In the genomic region with DNA sequence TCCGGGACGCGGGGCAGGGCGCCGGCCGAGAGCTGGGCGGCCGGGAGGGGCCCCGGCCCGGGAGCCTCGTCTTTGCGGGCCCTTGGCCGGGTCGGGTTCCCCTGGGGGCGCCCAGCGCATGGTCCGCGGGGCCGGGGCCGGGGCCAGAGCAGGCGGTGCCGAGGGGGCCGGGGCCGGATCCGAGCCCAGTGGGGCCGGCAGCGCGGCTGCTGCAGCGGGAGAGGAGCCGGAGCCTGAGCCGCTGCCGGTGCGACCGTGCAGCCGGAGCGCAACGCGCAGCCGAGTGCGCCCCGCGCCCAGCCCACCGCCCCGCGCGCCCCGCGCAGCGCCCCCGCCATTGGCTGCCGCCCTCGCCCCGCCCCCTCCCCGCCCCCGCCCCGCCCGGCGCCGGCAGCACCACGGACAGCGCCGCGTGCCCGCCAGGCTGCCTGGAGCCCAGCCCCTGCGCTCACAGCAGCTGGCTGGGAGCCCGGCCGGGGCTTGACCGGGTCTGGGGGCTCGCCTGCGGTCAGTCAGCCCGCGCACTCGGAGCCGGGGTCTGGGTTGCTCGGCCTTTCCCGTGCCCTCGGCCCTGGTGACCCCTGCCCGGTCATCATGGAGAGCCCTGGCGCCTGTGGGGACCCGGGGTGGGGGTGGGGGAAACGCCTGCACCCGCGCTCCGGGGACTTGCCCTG, we compare ENCODE assay signal across 9 cellular contexts. TPM values are rescaled to one million over a fixed set of nuclear protein-coding genes. Genes with fewer than 3 reads are reported as not detected.
DNase-seq lines count a peak whose midpoint lies in the region; ATAC-seq and TF ChIP-seq lines count a peak whose summit lies in the region.
"Had no signal": no experiment of that assay in that cellular context is flagged by ENCODE, and none has a peak within 500 bp of the region (broad histone marks: within the 10 kb centered on the region; RNA-seq: fewer than 3 reads in every experiment).

A gene (minus strand): TSS at position 287 of the 674 bp plus-strand sequence. CDS start 308 bp downstream, outside the sequence.

- no peak within 1 kb of the TSS for H3K27ac Mint-ChIP-seq in activated CD4-positive, alpha-beta T cell treated with anti-CD3 and anti-CD28 coated beads, Interleukin-2, amount 10 ng/mL, durations not matched to agents 24 days and 14 days
- peak within 1 kb of the TSS in 1 of 2 donors; percentile 44 for H3K27ac Mint-ChIP-seq in effector memory CD8-positive, alpha-beta T cell
- no peak within 1 kb of the TSS for H3K27ac Mint-ChIP-seq in natural killer cell

- H3K9me3 ChIP-seq in ES-I3 (ENCODE audit: control insufficient read depth, insufficient read depth, low read length): no peaks in the 10 kb centered on the region

- DNase-seq in LNCaP clone FGC (ENCODE audit: low read depth) (no peak), natural killer cell (peak; percentile 49), SKM-1 (lab: John Stamatoyannopoulos, UW; ENCODE audit: unreplicated experiment) (no peak)
- DNase-seq in activated CD4-positive, alpha-beta T cell treated with anti-CD3 and anti-CD28 coated beads, Interleukin-2, amount 10 ng/mL, durations not matched to agents 24 days and 14 days: peak; percentile 88
- peak; percentile 11 to 25 (median 24) for DNase-seq in effector memory CD8-positive, alpha-beta T cell

- H3K4me1 ChIP-seq in ES-I3 (ENCODE audit: insufficient read depth, low read length): no peaks in the 10 kb centered on the region; the same call in 1 of the 2 replicates

- H3K36me3 Mint-ChIP-seq in activated CD4-positive, alpha-beta T cell treated with anti-CD3 and anti-CD28 coated beads, Interleukin-2, amount 10 ng/mL, durations not matched to agents 24 days and 14 days (ENCODE audit: low read depth): no peaks in the 10 kb centered on the region
- no peaks in the 10 kb centered on the region for H3K36me3 Mint-ChIP-seq in effector memory CD8-positive, alpha-beta T cell (ENCODE audit: insufficient read depth)
- H3K36me3 Mint-ChIP-seq in natural killer cell: no peaks in the 10 kb centered on the region

- H3K4me3 Mint-ChIP-seq in activated CD4-positive, alpha-beta T cell treated with anti-CD3 and anti-CD28 coated beads, Interleukin-2, amount 10 ng/mL, durations not matched to agents 24 days and 14 days: peak within 1 kb of the TSS; percentile 43
- peak within 1 kb of the TSS; percentile 64 to 69 for H3K4me3 Mint-ChIP-seq in effector memory CD8-positive, alpha-beta T cell
- H3K4me3 Mint-ChIP-seq in natural killer cell: peak within 1 kb of the TSS; percentile 72

- ATAC-seq in effector memory CD8-positive, alpha-beta T cell (replicated peaks): peak; percentile 86
- ATAC-seq in natural killer cell (peak; percentile 83 to 97 (median 91)), HG03095 (IDR thresholded peaks at IDR 0.05; ENCODE audit: unreplicated experiment) (no peak), HG03571 (IDR thresholded peaks at IDR 0.05; ENCODE audit: unreplicated experiment) (no peak)

- H3K9ac ChIP-seq in ES-I3 (ENCODE audit: low read depth, low read length): peak within 1 kb of the TSS; percentile 48; the same call in 1 of the 2 replicates

- peak within 1 kb of the TSS; percentile 18; the same call in 1 of the 2 replicates for H3K4me3 ChIP-seq in LNCaP clone FGC (ENCODE audit: low read depth, low read length)

- TF ChIP-seq CTCF in LNCaP clone FGC (IDR thresholded peaks at IDR 0.05; ENCODE audit: control insufficient read depth, extremely low read depth, insufficient read depth) (no peak), natural killer cell (IDR thresholded peaks at IDR 0.05) (no peak)

- peaks cover 25% of the 10 kb centered on the region for H3K27me3 Mint-ChIP-seq in activated CD4-positive, alpha-beta T cell treated with anti-CD3 and anti-CD28 coated beads, Interleukin-2, amount 10 ng/mL, durations not matched to agents 24 days and 14 days
- peaks cover 39 to 86% of the 10 kb centered on the region in 2 donors for H3K27me3 Mint-ChIP-seq in effector memory CD8-positive, alpha-beta T cell
- peaks cover 25 to 45% of the 10 kb centered on the region in 2 donors for H3K27me3 Mint-ChIP-seq in natural killer cell (ENCODE audit: low read depth in 2 of 2)

- intact Hi-C loops in activated CD4-positive, alpha-beta T cell treated with anti-CD3 and anti-CD28 coated beads, Interleukin-2, amount 10 ng/mL, durations not matched to agents 24 days and 14 days (cut with micrococcal nuclease): no loop called here
- intact Hi-C loops in natural killer cell (cut with micrococcal nuclease): no loop called here

- H3K9me3 Mint-ChIP-seq in activated CD4-positive, alpha-beta T cell treated with anti-CD3 and anti-CD28 coated beads, Interleukin-2, amount 10 ng/mL, durations not matched to agents 24 days and 14 days: no peaks in the 10 kb centered on the region
- no peaks in the 10 kb centered on the region for H3K9me3 Mint-ChIP-seq in effector memory CD8-positive, alpha-beta T cell
- no peaks in the 10 kb centered on the region for H3K9me3 Mint-ChIP-seq in natural killer cell

- no peaks in the 10 kb centered on the region for H3K4me1 Mint-ChIP-seq in activated CD4-positive, alpha-beta T cell treated with anti-CD3 and anti-CD28 coated beads, Interleukin-2, amount 10 ng/mL, durations not matched to agents 24 days and 14 days
- H3K4me1 Mint-ChIP-seq in effector memory CD8-positive, alpha-beta T cell (ENCODE audit: low read depth in 2 of 2): peaks cover 5 to 6% of the 10 kb centered on the region in 2 donors
- H3K4me1 Mint-ChIP-seq in natural killer cell: peaks cover 0 to 4% of the 10 kb centered on the region in 2 donors

- H3K36me3 ChIP-seq in ES-I3 (ENCODE audit: insufficient read depth, low read length): no peaks in the 10 kb centered on the region

RNA-seq across cellular contexts. Expression of the gene that starts here (rescaled TPM):
- not detected in 2 replicates for total RNA-seq in activated CD4-positive, alpha-beta T cell treated with anti-CD3 and anti-CD28 coated beads, Interleukin-2, amount 10 ng/mL, durations not matched to agents 24 days and 14 days
- not detected for total RNA-seq in natural killer cell
- total RNA-seq: LHCN-M2 had no signal

Comparison
In these comparisons a context has a peak if more than half of its experiments do, and no peak if none do; other contexts are left out.
1. Peak in DNase-seq in activated CD4-positive, alpha-beta T cell treated with anti-CD3 and anti-CD28 coated beads, Interleukin-2, amount 10 ng/mL, durations not matched to agents 24 days and 14 days; RNA of the gene not detected or under 1 TPM.
2. Peak in DNase-seq and ATAC-seq in natural killer cell; RNA of the gene not detected or under 1 TPM.
3. DNase-seq: peak in effector memory CD8-positive, alpha-beta T cell (3 of 3); none in LNCaP clone FGC (single experiment) and SKM-1 (single experiment).
4. Peak in every context shown above with its lines, with median percentiles within 50 percentile points of each other: H3K4me3 Mint-ChIP-seq.